Comparison of ENCODE assay signal across 1 cellular context in the genomic region with DNA sequence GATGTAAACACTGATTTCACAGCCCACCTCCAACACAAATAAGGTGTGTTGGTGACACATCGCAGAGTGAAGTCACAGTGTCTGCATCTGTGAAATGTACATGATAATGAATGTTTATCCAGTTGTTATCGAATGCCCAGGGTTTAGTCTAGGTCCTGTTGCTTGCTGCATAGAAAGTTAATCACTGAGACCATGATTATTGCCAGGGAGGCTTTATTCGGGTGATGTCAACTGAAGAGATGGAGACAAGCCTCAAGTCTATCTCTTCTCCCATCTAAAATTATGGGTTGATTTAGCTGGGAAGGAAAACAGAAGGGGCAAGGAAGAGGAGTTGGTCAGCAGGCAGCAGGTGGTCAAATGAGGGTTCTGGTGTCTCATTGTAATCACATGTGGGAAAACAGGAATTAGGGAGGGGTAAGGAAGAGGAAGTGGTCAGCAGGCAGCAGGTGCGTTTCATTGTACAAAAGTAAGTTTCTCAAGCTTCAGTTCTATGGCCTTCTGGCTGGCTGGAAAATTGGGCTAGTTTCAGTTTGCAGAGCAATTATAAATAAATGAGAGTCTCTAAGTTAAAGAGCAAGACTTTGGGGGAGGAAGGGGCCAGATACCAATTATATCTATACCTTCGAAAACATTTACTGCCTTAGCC.
A peak's percentile ranks its signal among the peaks of the same experiment; 100 is the strongest.
TF ChIP-seq lines count a peak whose summit lies in the region.

No MANE protein-coding gene starts in this region.

TF ChIP-seq in GM12878, 131 proteins besides CTCF, POLR2A, EP300 and RAD21 (continued from another document and continues in another):
- TF ChIP-seq, protein P1, sequence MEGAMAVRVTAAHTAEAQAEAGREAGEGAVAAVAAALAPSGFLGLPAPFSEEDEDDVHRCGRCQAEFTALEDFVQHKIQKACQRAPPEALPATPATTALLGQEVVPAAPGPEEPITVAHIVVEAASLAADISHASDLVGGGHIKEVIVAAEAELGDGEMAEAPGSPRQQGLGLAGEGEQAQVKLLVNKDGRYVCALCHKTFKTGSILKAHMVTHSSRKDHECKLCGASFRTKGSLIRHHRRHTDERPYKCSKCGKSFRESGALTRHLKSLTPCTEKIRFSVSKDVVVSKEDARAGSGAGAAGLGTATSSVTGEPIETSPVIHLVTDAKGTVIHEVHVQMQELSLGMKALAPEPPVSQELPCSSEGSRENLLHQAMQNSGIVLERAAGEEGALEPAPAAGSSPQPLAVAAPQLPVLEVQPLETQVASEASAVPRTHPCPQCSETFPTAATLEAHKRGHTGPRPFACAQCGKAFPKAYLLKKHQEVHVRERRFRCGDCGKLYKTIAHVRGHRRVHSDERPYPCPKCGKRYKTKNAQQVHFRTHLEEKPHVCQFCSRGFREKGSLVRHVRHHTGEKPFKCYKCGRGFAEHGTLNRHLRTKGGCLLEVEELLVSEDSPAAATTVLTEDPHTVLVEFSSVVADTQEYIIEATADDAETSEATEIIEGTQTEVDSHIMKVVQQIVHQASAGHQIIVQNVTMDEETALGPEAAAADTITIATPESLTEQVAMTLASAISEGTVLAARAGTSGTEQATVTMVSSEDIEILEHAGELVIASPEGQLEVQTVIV (IDR thresholded peaks at IDR 0.05; ENCODE audit: borderline replicate concordance, partially characterized antibody), result no peak
- TF ChIP-seq, protein P2, sequence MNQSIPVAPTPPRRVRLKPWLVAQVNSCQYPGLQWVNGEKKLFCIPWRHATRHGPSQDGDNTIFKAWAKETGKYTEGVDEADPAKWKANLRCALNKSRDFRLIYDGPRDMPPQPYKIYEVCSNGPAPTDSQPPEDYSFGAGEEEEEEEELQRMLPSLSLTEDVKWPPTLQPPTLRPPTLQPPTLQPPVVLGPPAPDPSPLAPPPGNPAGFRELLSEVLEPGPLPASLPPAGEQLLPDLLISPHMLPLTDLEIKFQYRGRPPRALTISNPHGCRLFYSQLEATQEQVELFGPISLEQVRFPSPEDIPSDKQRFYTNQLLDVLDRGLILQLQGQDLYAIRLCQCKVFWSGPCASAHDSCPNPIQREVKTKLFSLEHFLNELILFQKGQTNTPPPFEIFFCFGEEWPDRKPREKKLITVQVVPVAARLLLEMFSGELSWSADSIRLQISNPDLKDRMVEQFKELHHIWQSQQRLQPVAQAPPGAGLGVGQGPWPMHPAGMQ (IDR thresholded peaks at IDR 0.05; ENCODE audit: borderline replicate concordance), result no peak
- TF ChIP-seq, protein P3, sequence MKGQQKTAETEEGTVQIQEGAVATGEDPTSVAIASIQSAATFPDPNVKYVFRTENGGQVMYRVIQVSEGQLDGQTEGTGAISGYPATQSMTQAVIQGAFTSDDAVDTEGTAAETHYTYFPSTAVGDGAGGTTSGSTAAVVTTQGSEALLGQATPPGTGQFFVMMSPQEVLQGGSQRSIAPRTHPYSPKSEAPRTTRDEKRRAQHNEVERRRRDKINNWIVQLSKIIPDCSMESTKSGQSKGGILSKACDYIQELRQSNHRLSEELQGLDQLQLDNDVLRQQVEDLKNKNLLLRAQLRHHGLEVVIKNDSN (IDR thresholded peaks at IDR 0.05; ENCODE audit: borderline replicate concordance, extremely low read length, insufficient read depth, low read depth, low read length), result no peak
- TF ChIP-seq TARDBP (IDR thresholded peaks at IDR 0.05; ENCODE audit: borderline replicate concordance) (no peak), YBX1 (IDR thresholded peaks at IDR 0.05) (no peak), HDAC6 (IDR thresholded peaks at IDR 0.05; ENCODE audit: unreplicated experiment) (no peak), ZNF207 (IDR thresholded peaks at IDR 0.05; ENCODE audit: borderline replicate concordance) (no peak), WRNIP1 (IDR thresholded peaks at IDR 0.05; ENCODE audit: borderline replicate concordance, low read depth, low read length) (no peak), TCF12 (IDR thresholded peaks at IDR 0.05; ENCODE audit: low read depth, low read length) (peak; percentile 86), EED (IDR thresholded peaks at IDR 0.05; ENCODE audit: low read depth) (peak; percentile 90), ATF7 (IDR thresholded peaks at IDR 0.05; ENCODE audit: low read depth) (peak; percentile 64), KDM1A (IDR thresholded peaks at IDR 0.05; ENCODE audit: borderline replicate concordance) (no peak), TBL1XR1 (IDR thresholded peaks at IDR 0.05; ENCODE audit: low read depth, low read length) (no peak), MYC (IDR thresholded peaks at IDR 0.05; ENCODE audit: insufficient read depth, insufficient read length, insufficient replicate concordance, low read length, severe bottlenecking) (no peak), IRF4 (IDR thresholded peaks at IDR 0.05; ENCODE audit: low read depth, low read length) (no peak), NFYA (IDR thresholded peaks at IDR 0.05; ENCODE audit: borderline replicate concordance, low read depth, low read length) (no peak), NR2C1 (IDR thresholded peaks at IDR 0.05) (no peak), KLF5 (IDR thresholded peaks at IDR 0.05; ENCODE audit: partially characterized antibody) (no peak), POLR2AphosphoS2 (IDR thresholded peaks at IDR 0.05; ENCODE audit: low read depth, low read length) (no peak), BACH1 (IDR thresholded peaks at IDR 0.05; ENCODE audit: borderline replicate concordance) (no peak), SREBF1 (IDR thresholded peaks at IDR 0.05; ENCODE audit: low read length) (no peak), NFIC (IDR thresholded peaks at IDR 0.05; ENCODE audit: low read depth, low read length) (0 out of 2 replicates have a peak, but pooled peaks have one; percentile 15), RB1 (IDR thresholded peaks at IDR 0.05; ENCODE audit: borderline replicate concordance) (no peak), CBFB (IDR thresholded peaks at IDR 0.05; ENCODE audit: low read depth) (0 out of 2 replicates have a peak, but pooled peaks have one; percentile 29), HDGF (IDR thresholded peaks at IDR 0.05) (no peak), GABPA (IDR thresholded peaks at IDR 0.05; ENCODE audit: low read depth) (no peak), ZZZ3 (IDR thresholded peaks at IDR 0.05; ENCODE audit: control insufficient read depth, insufficient read length, low read depth) (no peak), RELA (IDR thresholded peaks at IDR 0.05; ENCODE audit: borderline replicate concordance, partially characterized antibody) (no peak)
- TF ChIP-seq, protein P4, sequence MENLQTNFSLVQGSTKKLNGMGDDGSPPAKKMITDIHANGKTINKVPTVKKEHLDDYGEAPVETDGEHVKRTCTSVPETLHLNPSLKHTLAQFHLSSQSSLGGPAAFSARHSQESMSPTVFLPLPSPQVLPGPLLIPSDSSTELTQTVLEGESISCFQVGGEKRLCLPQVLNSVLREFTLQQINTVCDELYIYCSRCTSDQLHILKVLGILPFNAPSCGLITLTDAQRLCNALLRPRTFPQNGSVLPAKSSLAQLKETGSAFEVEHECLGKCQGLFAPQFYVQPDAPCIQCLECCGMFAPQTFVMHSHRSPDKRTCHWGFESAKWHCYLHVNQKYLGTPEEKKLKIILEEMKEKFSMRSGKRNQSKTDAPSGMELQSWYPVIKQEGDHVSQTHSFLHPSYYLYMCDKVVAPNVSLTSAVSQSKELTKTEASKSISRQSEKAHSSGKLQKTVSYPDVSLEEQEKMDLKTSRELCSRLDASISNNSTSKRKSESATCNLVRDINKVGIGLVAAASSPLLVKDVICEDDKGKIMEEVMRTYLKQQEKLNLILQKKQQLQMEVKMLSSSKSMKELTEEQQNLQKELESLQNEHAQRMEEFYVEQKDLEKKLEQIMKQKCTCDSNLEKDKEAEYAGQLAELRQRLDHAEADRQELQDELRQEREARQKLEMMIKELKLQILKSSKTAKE (IDR thresholded peaks at IDR 0.05; ENCODE audit: low read depth, poor library complexity, severe bottlenecking), result peak; percentile 64
- TF ChIP-seq, protein P5, sequence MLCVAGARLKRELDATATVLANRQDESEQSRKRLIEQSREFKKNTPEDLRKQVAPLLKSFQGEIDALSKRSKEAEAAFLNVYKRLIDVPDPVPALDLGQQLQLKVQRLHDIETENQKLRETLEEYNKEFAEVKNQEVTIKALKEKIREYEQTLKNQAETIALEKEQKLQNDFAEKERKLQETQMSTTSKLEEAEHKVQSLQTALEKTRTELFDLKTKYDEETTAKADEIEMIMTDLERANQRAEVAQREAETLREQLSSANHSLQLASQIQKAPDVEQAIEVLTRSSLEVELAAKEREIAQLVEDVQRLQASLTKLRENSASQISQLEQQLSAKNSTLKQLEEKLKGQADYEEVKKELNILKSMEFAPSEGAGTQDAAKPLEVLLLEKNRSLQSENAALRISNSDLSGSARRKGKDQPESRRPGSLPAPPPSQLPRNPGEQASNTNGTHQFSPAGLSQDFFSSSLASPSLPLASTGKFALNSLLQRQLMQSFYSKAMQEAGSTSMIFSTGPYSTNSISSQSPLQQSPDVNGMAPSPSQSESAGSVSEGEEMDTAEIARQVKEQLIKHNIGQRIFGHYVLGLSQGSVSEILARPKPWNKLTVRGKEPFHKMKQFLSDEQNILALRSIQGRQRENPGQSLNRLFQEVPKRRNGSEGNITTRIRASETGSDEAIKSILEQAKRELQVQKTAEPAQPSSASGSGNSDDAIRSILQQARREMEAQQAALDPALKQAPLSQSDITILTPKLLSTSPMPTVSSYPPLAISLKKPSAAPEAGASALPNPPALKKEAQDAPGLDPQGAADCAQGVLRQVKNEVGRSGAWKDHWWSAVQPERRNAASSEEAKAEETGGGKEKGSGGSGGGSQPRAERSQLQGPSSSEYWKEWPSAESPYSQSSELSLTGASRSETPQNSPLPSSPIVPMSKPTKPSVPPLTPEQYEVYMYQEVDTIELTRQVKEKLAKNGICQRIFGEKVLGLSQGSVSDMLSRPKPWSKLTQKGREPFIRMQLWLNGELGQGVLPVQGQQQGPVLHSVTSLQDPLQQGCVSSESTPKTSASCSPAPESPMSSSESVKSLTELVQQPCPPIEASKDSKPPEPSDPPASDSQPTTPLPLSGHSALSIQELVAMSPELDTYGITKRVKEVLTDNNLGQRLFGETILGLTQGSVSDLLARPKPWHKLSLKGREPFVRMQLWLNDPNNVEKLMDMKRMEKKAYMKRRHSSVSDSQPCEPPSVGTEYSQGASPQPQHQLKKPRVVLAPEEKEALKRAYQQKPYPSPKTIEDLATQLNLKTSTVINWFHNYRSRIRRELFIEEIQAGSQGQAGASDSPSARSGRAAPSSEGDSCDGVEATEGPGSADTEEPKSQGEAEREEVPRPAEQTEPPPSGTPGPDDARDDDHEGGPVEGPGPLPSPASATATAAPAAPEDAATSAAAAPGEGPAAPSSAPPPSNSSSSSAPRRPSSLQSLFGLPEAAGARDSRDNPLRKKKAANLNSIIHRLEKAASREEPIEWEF (IDR thresholded peaks at IDR 0.05; ENCODE audit: insufficient replicate concordance, low read depth, low read length), result no peak
- TF ChIP-seq, protein P6, sequence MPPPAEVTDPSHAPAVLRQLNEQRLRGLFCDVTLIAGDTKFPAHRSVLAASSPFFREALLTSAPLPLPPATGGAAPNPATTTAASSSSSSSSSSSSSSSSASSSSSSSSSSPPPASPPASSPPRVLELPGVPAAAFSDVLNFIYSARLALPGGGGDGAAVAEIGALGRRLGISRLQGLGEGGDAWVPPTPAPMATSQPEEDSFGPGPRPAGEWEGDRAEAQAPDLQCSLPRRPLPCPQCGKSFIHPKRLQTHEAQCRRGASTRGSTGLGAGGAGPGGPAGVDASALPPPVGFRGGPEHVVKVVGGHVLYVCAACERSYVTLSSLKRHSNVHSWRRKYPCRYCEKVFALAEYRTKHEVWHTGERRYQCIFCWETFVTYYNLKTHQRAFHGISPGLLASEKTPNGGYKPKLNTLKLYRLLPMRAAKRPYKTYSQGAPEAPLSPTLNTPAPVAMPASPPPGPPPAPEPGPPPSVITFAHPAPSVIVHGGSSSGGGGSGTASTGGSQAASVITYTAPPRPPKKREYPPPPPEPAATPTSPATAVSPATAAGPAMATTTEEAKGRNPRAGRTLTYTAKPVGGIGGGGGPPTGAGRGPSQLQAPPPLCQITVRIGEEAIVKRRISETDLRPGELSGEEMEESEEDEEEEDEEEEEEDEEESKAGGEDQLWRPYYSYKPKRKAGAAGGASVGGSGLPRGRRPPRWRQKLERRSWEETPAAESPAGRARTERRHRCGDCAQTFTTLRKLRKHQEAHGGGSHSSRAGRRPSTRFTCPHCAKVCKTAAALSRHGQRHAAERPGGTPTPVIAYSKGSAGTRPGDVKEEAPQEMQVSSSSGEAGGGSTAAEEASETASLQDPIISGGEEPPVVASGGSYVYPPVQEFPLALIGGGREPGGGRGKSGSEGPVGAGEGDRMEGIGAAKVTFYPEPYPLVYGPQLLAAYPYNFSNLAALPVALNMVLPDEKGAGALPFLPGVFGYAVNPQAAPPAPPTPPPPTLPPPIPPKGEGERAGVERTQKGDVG (CRISPR knock-in tag; IDR thresholded peaks at IDR 0.05), result no peak
- TF ChIP-seq, protein P7, sequence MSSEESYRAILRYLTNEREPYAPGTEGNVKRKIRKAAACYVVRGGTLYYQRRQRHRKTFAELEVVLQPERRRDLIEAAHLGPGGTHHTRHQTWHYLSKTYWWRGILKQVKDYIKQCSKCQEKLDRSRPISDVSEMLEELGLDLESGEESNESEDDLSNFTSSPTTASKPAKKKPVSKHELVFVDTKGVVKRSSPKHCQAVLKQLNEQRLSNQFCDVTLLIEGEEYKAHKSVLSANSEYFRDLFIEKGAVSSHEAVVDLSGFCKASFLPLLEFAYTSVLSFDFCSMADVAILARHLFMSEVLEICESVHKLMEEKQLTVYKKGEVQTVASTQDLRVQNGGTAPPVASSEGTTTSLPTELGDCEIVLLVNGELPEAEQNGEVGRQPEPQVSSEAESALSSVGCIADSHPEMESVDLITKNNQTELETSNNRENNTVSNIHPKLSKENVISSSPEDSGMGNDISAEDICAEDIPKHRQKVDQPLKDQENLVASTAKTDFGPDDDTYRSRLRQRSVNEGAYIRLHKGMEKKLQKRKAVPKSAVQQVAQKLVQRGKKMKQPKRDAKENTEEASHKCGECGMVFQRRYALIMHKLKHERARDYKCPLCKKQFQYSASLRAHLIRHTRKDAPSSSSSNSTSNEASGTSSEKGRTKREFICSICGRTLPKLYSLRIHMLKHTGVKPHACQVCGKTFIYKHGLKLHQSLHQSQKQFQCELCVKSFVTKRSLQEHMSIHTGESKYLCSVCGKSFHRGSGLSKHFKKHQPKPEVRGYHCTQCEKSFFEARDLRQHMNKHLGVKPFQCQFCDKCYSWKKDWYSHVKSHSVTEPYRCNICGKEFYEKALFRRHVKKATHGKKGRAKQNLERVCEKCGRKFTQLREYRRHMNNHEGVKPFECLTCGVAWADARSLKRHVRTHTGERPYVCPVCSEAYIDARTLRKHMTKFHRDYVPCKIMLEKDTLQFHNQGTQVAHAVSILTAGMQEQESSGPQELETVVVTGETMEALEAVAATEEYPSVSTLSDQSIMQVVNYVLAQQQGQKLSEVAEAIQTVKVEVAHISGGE (CRISPR knock-in tag; IDR thresholded peaks at IDR 0.05), result no peak
